In the genomic region with DNA sequence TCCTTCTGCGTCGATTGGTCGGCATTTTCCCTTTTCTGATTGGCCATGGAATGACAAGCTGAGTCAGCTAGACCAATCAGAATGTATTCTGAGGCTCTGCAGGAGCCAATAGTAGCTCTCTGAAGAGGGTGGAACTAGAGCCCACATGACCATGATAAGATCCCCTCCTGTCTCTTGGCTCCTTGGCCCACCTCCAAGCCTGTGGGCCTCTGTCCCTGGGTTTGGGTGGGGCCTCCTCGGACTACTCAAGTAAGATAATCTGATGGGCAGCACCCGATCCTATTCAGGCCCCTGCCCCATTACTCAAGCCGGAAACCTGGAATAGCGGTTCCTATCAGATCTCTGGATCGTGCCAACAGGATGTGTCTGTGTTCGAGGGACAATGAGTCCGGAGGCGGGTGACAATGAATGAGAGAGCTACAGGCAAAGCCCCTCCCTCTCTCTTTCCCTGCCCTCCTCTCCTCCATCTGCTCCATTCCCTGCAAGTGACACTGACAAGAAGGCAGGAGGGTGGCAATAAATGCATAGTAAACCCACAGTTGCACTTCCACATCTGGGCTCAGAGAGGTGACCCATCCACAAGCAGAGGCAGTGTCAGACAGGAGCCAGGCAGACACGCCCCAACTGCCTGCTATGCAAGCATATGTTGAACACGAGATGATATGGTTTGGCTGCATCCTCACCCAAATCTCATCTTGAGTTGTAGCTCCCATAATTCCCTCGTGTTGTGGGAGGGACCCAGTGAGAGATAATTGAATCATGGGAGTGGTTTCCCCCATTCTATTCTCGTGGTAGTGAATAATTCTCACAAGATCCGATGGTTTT, we compare ENCODE assay signal across 1 cellular context.
TF ChIP-seq lines count a peak whose summit lies in the region.

No MANE protein-coding gene starts in this region.

TF ChIP-seq in HepG2, 621 proteins besides CTCF, POLR2A, EP300 and RAD21 (continued from another document):
- TF ChIP-seq, protein P1, sequence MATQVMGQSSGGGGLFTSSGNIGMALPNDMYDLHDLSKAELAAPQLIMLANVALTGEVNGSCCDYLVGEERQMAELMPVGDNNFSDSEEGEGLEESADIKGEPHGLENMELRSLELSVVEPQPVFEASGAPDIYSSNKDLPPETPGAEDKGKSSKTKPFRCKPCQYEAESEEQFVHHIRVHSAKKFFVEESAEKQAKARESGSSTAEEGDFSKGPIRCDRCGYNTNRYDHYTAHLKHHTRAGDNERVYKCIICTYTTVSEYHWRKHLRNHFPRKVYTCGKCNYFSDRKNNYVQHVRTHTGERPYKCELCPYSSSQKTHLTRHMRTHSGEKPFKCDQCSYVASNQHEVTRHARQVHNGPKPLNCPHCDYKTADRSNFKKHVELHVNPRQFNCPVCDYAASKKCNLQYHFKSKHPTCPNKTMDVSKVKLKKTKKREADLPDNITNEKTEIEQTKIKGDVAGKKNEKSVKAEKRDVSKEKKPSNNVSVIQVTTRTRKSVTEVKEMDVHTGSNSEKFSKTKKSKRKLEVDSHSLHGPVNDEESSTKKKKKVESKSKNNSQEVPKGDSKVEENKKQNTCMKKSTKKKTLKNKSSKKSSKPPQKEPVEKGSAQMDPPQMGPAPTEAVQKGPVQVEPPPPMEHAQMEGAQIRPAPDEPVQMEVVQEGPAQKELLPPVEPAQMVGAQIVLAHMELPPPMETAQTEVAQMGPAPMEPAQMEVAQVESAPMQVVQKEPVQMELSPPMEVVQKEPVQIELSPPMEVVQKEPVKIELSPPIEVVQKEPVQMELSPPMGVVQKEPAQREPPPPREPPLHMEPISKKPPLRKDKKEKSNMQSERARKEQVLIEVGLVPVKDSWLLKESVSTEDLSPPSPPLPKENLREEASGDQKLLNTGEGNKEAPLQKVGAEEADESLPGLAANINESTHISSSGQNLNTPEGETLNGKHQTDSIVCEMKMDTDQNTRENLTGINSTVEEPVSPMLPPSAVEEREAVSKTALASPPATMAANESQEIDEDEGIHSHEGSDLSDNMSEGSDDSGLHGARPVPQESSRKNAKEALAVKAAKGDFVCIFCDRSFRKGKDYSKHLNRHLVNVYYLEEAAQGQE (IDR thresholded peaks at IDR 0.05; ENCODE audit: borderline replicate concordance in 1 of 2, low read depth in 1 of 2, low read length in 2 of 2): no peak
TF ChIP-seq in HepG2: peak in this region for 3.
